In the genomic region with DNA sequence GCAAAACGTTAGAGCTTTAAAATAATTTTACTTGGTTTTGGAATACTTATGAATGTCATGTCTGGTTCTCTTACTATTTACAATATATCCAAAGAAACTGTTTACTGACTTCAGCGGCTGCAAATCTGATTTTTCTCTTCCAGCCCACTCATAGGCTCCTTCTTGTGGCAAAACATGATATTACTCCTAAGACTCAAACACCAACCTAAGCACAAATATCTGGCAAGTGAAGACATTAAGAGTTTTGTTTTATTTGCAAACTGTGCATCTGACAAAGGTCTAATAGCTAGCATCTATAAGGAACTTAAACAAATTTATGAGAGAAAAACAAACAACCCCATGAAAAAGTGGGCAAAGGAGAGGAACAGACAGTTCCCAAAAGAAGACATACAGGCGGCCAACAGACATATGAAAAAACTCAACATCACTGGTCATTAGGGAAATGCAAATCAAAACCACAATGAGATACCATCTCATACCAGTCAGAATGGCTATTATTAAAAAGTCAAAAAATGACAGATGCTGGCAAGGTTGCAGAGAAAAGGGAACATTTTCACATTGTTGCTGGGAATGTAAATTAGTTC, we compare ENCODE assay signal across 9 cellular contexts. TPM values are rescaled to one million over a fixed set of nuclear protein-coding genes. Genes with fewer than 3 reads are reported as not detected.
DNase-seq lines count a peak whose midpoint lies in the region; ATAC-seq and TF ChIP-seq lines count a peak whose summit lies in the region.
"Had no signal": no experiment of that assay in that cellular context is flagged by ENCODE, and none has a peak within 500 bp of the region (broad histone marks: within the 10 kb centered on the region; RNA-seq: fewer than 3 reads in every experiment).

No MANE protein-coding gene starts in this region.

- TF ChIP-seq CTCF in heart right ventricle (IDR thresholded peaks at IDR 0.05) (peak in 8 of 9 donors; percentile 17 to 61 (median 45)), Panc1 (IDR thresholded peaks at IDR 0.05) (peak; percentile 26; the same call in 1 of the 2 replicates), fibroblast of lung (conservative IDR thresholded peaks at IDR 0.05 in 1 of 2, IDR thresholded peaks at IDR 0.05 in 1 of 2; ENCODE audit: low read depth in 1 of 2, low read length in 2 of 2) (peak; percentile 37 to 50)

- POLR2A ChIA-PET in Panc1 (lab: Charles Lee), result no interaction called here

- H3K4me3 ChIP-seq in heart right ventricle (no peak overlapping the region), Panc1 (ENCODE audit: low read depth in 2 of 2, low read length in 2 of 2) (no peak overlapping the region), fibroblast of lung (replicated peaks in 1 of 4; ENCODE audit: control extremely low read depth in 1 of 4, insufficient read depth in 1 of 4, low read depth in 3 of 4, low read length in 4 of 4) (no peak overlapping the region)

- no peak overlapping the region for H3K4me2 ChIP-seq in fibroblast of lung (ENCODE audit: extremely low read depth, insufficient read depth, low read length)

- CTCF ChIA-PET in Panc1 (lab: Charles Lee), result no interaction called here

- no TSS peak for BruUV-seq in Panc1 (replicated peaks; lab: Mats Ljungman, UMichigan)

- H2AFZ ChIP-seq in fibroblast of lung (ENCODE audit: low read length), result no peak overlapping the region

- H3K9ac ChIP-seq in fibroblast of lung (ENCODE audit: insufficient read depth, low read length), result no peak overlapping the region

- no peak overlapping the region for H3K27ac ChIP-seq in heart right ventricle
- H3K27ac ChIP-seq in Panc1 (ENCODE audit: low read length), result no peak overlapping the region
- H3K27ac ChIP-seq in fibroblast of lung (ENCODE audit: insufficient read depth, low read length), result no peak overlapping the region

- H3K36me3 ChIP-seq in heart right ventricle (no peaks in the 10 kb centered on the region), Panc1 (ENCODE audit: control insufficient read depth, insufficient read depth, low read length) (no peaks in the 10 kb centered on the region), fibroblast of lung (ENCODE audit: control insufficient read depth, insufficient read depth, low read length) (no peaks in the 10 kb centered on the region)

- intact Hi-C loops in heart right ventricle (cut with DNase I), result loop anchor here in 1 of 10 donors (5.0 kb wide), 1 partner anchor 37 kb away; no protein-coding TSS in a partner anchor
- intact Hi-C loops in cardiac septum (cut with DNase I), result no loop called here
- intact Hi-C loops in Panc1 (cut with micrococcal nuclease; ENCODE audit: unreplicated experiment), result no loop called here

- H3K27me3 ChIP-seq in heart right ventricle (peaks cover 0 to 12% (median 4%) of the 10 kb centered on the region in 7 donors), Panc1 (ENCODE audit: control insufficient read depth, insufficient read depth, low read length) (no peaks in the 10 kb centered on the region), fibroblast of lung (ENCODE audit: control insufficient read depth, insufficient read depth, low read length) (no peaks in the 10 kb centered on the region)

- ATAC-seq in heart right ventricle (no peak), Panc1 (no peak), HG02938 (IDR thresholded peaks at IDR 0.05; ENCODE audit: unreplicated experiment) (no peak), GM19397 (IDR thresholded peaks at IDR 0.05; ENCODE audit: unreplicated experiment) (no peak)

- DNase-seq in heart right ventricle (no peak), cardiac septum (ENCODE audit: low spot score) (no peak), Panc1 (ENCODE audit: low read depth, low spot score) (no peak), fibroblast of lung (ENCODE audit: low read depth in 2 of 2) (peak; percentile 4 to 24), C1 segment of cervical spinal cord (lab: John Stamatoyannopoulos, UW) (no peak), GM19240 (ENCODE audit: insufficient read length, low spot score) (no peak)
- DNase-seq: stimulated activated CD4-positive, alpha-beta T cell treated with anti-CD3 and anti-CD28 coated beads, Interleukin-4, amount 100 ng/mL, for 4 hours had no signal

- H3K4me1 ChIP-seq in heart right ventricle (peaks cover 0 to 9% (median 0%) of the 10 kb centered on the region in 9 donors), Panc1 (ENCODE audit: control insufficient read depth, insufficient read depth, low read length) (no peaks in the 10 kb centered on the region), fibroblast of lung (ENCODE audit: control insufficient read depth, extremely low read depth, insufficient read depth, low read length) (no peaks in the 10 kb centered on the region)

- in situ Hi-C loops in Panc1 (cut with HindIII; ENCODE audit: low pct_unique_long_range_greater_than_20kb, low sequenced_read_pairs), result no loop called here

- H3K9me3 ChIP-seq in heart right ventricle (peaks cover 0 to 9% (median 0%) of the 10 kb centered on the region in 11 donors), Panc1 (ENCODE audit: control insufficient read depth, insufficient read depth, low read depth, low read length) (no peaks in the 10 kb centered on the region), fibroblast of lung (ENCODE audit: control insufficient read depth, insufficient read depth, low read depth, low read length) (no peaks in the 10 kb centered on the region)

- 52 to 58% methylated on average over 3 of the region's 3 CpGs for WGBS in heart right ventricle, 2 donors

- H3K79me2 ChIP-seq in fibroblast of lung (ENCODE audit: control insufficient read depth, insufficient read depth, low read length), result no peaks in the 10 kb centered on the region

- H4K20me1 ChIP-seq in fibroblast of lung (ENCODE audit: control insufficient read depth, extremely low read depth, insufficient read depth, low read length), result no peaks in the 10 kb centered on the region

RNA-seq across cellular contexts. Expression of a gene that starts 20.3 kb away (rescaled TPM):
- total RNA-seq in heart right ventricle (under 1 TPM in 1 of 10 donors, not detected in 9; 0.44 TPM), cardiac septum (not detected), Panc1 (2021; ENCODE audit: unreplicated experiment) (not detected), fibroblast of lung (not detected in 2 replicates)
- polyA plus RNA-seq in heart right ventricle (under 1 TPM in 1 of 2 donors, not detected in 1; 0.29 TPM), fibroblast of lung (not detected in 2 replicates)
- not detected for polyA plus RNA-seq in Panc1 (2012; ENCODE audit: insufficient read length)
- polyA plus RNA-seq in fibroblast of lung (2012), result not detected in 2 replicates
- not detected in 2 replicates for polyA minus RNA-seq in fibroblast of lung (ENCODE audit: low replicate concordance)

RNA-seq across cellular contexts. Expression of a gene that starts 26.1 kb away (rescaled TPM):
- 100 to 1,000 TPM in 4 of 10 donors, 10 to 100 TPM in 6; 37.8 to 335 (median 74.4) TPM for total RNA-seq in heart right ventricle
- polyA plus RNA-seq in heart right ventricle, result 100 to 1,000 TPM; 148 to 183 TPM
- total RNA-seq in cardiac septum, result 114 TPM
- 0.49 TPM for total RNA-seq in Panc1 (2021; ENCODE audit: unreplicated experiment)
- not detected for polyA plus RNA-seq in Panc1 (2012; ENCODE audit: insufficient read length)
- not detected in 2 replicates for total RNA-seq in fibroblast of lung
- not detected in 2 replicates for polyA plus RNA-seq in fibroblast of lung
- polyA plus RNA-seq in fibroblast of lung (2012), result not detected in 2 replicates
- not detected in 2 replicates for polyA minus RNA-seq in fibroblast of lung (ENCODE audit: low replicate concordance)

RNA-seq across cellular contexts. Expression of a gene that starts 30.4 kb away (rescaled TPM):
- total RNA-seq in heart right ventricle, result 1 to 10 TPM; 5.0 to 9.6 (median 6.6) TPM
- 1 to 10 TPM; 6.8 to 8.6 TPM for polyA plus RNA-seq in heart right ventricle
- total RNA-seq in cardiac septum, result 7.8 TPM
- total RNA-seq in Panc1 (2021; ENCODE audit: unreplicated experiment), result 28.1 TPM
- polyA plus RNA-seq in Panc1 (2012; ENCODE audit: insufficient read length), result 23.6 TPM
- 31.5 and 35.4 TPM in 2 replicates for total RNA-seq in fibroblast of lung
- 19.6 and 23.1 TPM in 2 replicates for polyA plus RNA-seq in fibroblast of lung
- 15.0 and 19.7 TPM in 2 replicates for polyA plus RNA-seq in fibroblast of lung (2012)
- 10.0 and 10.4 TPM in 2 replicates for polyA minus RNA-seq in fibroblast of lung (ENCODE audit: low replicate concordance)

Comparison
In these comparisons a context has a peak if more than half of its experiments do, and no peak if none do; other contexts are left out.
1. DNase-seq: peak in fibroblast of lung (2 of 2); none in heart right ventricle (0 of 2), cardiac septum (single experiment), Panc1 (single experiment), C1 segment of cervical spinal cord (0 of 14) and GM19240 (single experiment).
2. RNA of a gene that starts 26.1 kb away (total RNA-seq): 114 TPM in cardiac septum (single experiment) and 37.8 to 335 TPM in heart right ventricle; 0.49 TPM in Panc1 (single experiment) and not detected in fibroblast of lung; every median in the first group is over 10 times any median in the second.
3. Peak in every context shown above with its lines, with median percentiles within 50 percentile points of each other: CTCF ChIP-seq.